Comparison of ENCODE assay signal across 8 cellular contexts in genomic region chr1:16366722-16367257, GRCh38. TPM values are rescaled to one million over a fixed set of nuclear protein-coding genes. Genes with fewer than 3 reads are reported as not detected.
DNase-seq lines count a peak whose midpoint lies in the region; ATAC-seq and TF ChIP-seq lines count a peak whose summit lies in the region.

A gene with protein sequence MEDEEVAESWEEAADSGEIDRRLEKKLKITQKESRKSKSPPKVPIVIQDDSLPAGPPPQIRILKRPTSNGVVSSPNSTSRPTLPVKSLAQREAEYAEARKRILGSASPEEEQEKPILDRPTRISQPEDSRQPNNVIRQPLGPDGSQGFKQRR (plus strand): TSS chr1:16367242. CDS start chr1:16367258, 16 bp downstream.

- peak; percentile 90 to 97 (median 93) for DNase-seq in CD4-positive, alpha-beta T cell
- DNase-seq in HT1080 (ENCODE audit: low read depth) (peak; percentile 99), NOMO-1 (lab: John Stamatoyannopoulos, UW; ENCODE audit: unreplicated experiment in 2 of 2) (peak; percentile 98 to 99), lower lobe of right lung (peak; percentile 98)
- DNase-seq in effector CD8-positive, alpha-beta T cell (lab: John Stamatoyannopoulos, UW) = peak; percentile 95
- DNase-seq in stimulated activated CD4-positive, alpha-beta T cell treated with anti-CD3 and anti-CD28 coated beads, TNF-alpha, amount 100 ng/mL, for 24 hours (ENCODE audit: low read depth in 3 of 3) = peak; percentile 87 to 94 (median 90)

- peak within 1 kb of the TSS; percentile 99 for H3K27ac Mint-ChIP-seq in CD4-positive, alpha-beta T cell

- intact Hi-C loops in CD4-positive, alpha-beta T cell (cut with DNase I, micrococcal nuclease) = loop anchor here (1.0 to 10.0 kb wide), 8 partner anchors 14 to 839 kb away; partner anchors contain the start of genes CPLANE2 (in 2 of the 2), NECAP2 (in 2 of the 2), DNAJC16 (in 1 of the 2) and FBXO42 (in 1 of the 2)
- intact Hi-C loops in lower lobe of right lung (cut with DNase I) = no loop called here

- no peaks in the 10 kb centered on the region for H3K9me3 ChIP-seq in CD4-positive, alpha-beta T cell (ENCODE audit: control insufficient read depth, low read length)
- H3K9me3 ChIP-seq in lower lobe of right lung = no peaks in the 10 kb centered on the region

- no peaks in the 10 kb centered on the region for H3K27me3 ChIP-seq in CD4-positive, alpha-beta T cell (ENCODE audit: control insufficient read depth, insufficient read depth, low read length)
- H3K27me3 ChIP-seq in lower lobe of right lung (ENCODE audit: low read depth) = no peaks in the 10 kb centered on the region

- no peaks in the 10 kb centered on the region for H3K9me3 Mint-ChIP-seq in CD4-positive, alpha-beta T cell

- peak within 1 kb of the TSS; percentile 99 for H3K27ac ChIP-seq in CD4-positive, alpha-beta T cell (ENCODE audit: low read depth, low read length)
- H3K27ac ChIP-seq in lower lobe of right lung = peak within 1 kb of the TSS; percentile 92

- H3K4me1 ChIP-seq in lower lobe of right lung = peaks cover 42% of the 10 kb centered on the region

- H3K36me3 ChIP-seq in lower lobe of right lung = no peaks in the 10 kb centered on the region

- peak; percentile 89 for ATAC-seq in CD4-positive, alpha-beta T cell (ENCODE audit: poor library complexity)
- peak; percentile 72 for ATAC-seq in GM21367 (IDR thresholded peaks at IDR 0.05; ENCODE audit: unreplicated experiment)
- ATAC-seq in lower lobe of right lung = peak; percentile 96 to 98

- peaks cover 18% of the 10 kb centered on the region for H3K36me3 Mint-ChIP-seq in CD4-positive, alpha-beta T cell (ENCODE audit: low read depth)

- TF ChIP-seq CTCF in CD4-positive, alpha-beta T cell (IDR thresholded peaks at IDR 0.05) = no peak
- TF ChIP-seq CTCF in lower lobe of right lung (IDR thresholded peaks at IDR 0.05) = no peak

- POLR2A ChIA-PET in CD4-positive, alpha-beta T cell (lab: Charles Lee) = interaction anchor here (0.6 to 3.8 kb wide), 13 partner anchors 9 to 519 kb away, joined by 3 to 37 read pairs (median 4); partner anchors contain the start of genes FBXO42, NECAP2 and SPEN
- POLR2A ChIA-PET in activated CD8-positive, alpha-beta memory T cell treated with anti-CD3 and anti-CD28 coated beads for 36 hours (lab: Charles Lee) = interaction anchor here (0.7 kb wide), 1 partner anchor 59 kb away, joined by 3 read pairs; no protein-coding TSS in a partner anchor

- CTCF ChIA-PET in CD4-positive, alpha-beta T cell (lab: Charles Lee) = interaction anchor here (5.2 kb wide), 1 partner anchor 14 kb away, joined by 51 read pairs; the partner anchor contains the start of gene FBXO42
- CTCF ChIA-PET in activated CD8-positive, alpha-beta memory T cell treated with anti-CD3 and anti-CD28 coated beads for 36 hours (lab: Charles Lee) = interaction anchor here (1.4 kb wide), 1 partner anchor 14 kb away, joined by 4 read pairs; the partner anchor contains the start of gene FBXO42

- H3K4me3 Mint-ChIP-seq in CD4-positive, alpha-beta T cell = peak within 1 kb of the TSS; percentile 98

- no peaks in the 10 kb centered on the region for H3K27me3 Mint-ChIP-seq in CD4-positive, alpha-beta T cell

- peaks cover 42% of the 10 kb centered on the region for H3K4me1 Mint-ChIP-seq in CD4-positive, alpha-beta T cell (ENCODE audit: low read depth)

- peak within 1 kb of the TSS; percentile 96 for H3K4me3 ChIP-seq in lower lobe of right lung

RNA-seq across cellular contexts. Expression of the gene that starts here (rescaled TPM):
- 100 to 1,000 TPM; 115 to 120 TPM for total RNA-seq in CD4-positive, alpha-beta T cell
- 158 and 175 TPM in 2 replicates for total RNA-seq in HT1080 (2014; rRNA removed; shearing (Covaris generic))
- polyA plus RNA-seq in HT1080 (2015; cell fraction: cytosol; rRNA removed) = 155 and 159 TPM in 2 replicates
- 67.2 and 68.4 TPM in 2 replicates for polyA plus RNA-seq in HT1080 (2015; cell fraction: nucleus; rRNA removed)
- total RNA-seq in activated CD8-positive, alpha-beta memory T cell treated with anti-CD3 and anti-CD28 coated beads for 36 hours = 100 to 1,000 TPM; 204 to 214 TPM
- 111 TPM for total RNA-seq in lower lobe of right lung

Comparison
In these comparisons a context has a peak if more than half of its experiments do, and no peak if none do; other contexts are left out.
1. Peak in every context shown above with its lines: DNase-seq, ATAC-seq, H3K4me3 ChIP-seq and H3K27ac ChIP-seq.